In the genomic region with DNA sequence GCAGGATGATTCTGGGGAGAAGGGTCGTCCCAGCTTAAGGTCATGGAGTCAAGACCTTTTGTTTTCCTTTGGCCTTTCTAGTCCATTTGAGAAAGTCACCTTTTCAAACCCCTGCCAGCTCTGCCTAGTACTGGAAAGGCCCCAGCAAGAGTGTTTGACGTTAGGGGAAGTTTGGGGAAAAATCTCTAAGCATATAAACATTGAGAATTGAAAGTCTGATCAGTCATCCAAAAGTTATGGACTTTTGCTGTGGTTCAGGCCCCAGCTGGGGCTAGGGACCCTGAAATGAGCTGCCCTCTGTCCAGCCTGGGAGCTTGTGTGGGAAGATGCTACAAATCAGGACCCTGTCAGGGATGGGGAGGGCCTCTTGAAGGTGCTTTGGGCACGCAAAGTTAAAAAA, we compare ENCODE assay signal across 12 cellular contexts. TPM values are rescaled to one million over a fixed set of nuclear protein-coding genes. Genes with fewer than 3 reads are reported as not detected.
DNase-seq lines count a peak whose midpoint lies in the region; ATAC-seq and TF ChIP-seq lines count a peak whose summit lies in the region.
"Had no signal": no experiment of that assay in that cellular context is flagged by ENCODE, and none has a peak within 500 bp of the region (broad histone marks: within the 10 kb centered on the region; RNA-seq: fewer than 3 reads in every experiment).

No MANE protein-coding gene starts in this region.

- H3K27ac ChIP-seq in Peyer's patch (peak overlapping the region in 3 of 4 donors; percentile 18 to 91 (median 66)), iPS-20b (ENCODE audit: low read length) (no peak overlapping the region), testis (no peak overlapping the region), ascending aorta (no peak overlapping the region)
- H3K27ac ChIP-seq: vagina had no signal

- 46 to 51% methylated on average over 3 of the region's 3 CpGs for WGBS in testis, 2 donors

- DNase-seq in activated T-cell treated with anti-CD3 and anti-CD28 coated beads, Interleukin-2, amount 50 U/mL, for 24 hours: no peak
- no peak for DNase-seq in activated T-cell treated with anti-CD3 and anti-CD28 coated beads for 4 hours
- DNase-seq in Peyer's patch: no peak
- peak; percentile 48 for DNase-seq in stimulated activated naive B cell treated with anti-CD40 and anti-IgM and Interleukin-4, amounts not matched to agents 10 μg/mL and 1 μg/mL and 100 μg/mL, for 72 hours
- no peak for DNase-seq in testis
- no peak for DNase-seq in ascending aorta (ENCODE audit: low spot score in 2 of 2)
- DNase-seq: cortex of kidney, kidney, NCI-H226 had no signal

- H3K27me3 Mint-ChIP-seq in activated T-cell treated with anti-CD3 and anti-CD28 coated beads, Interleukin-2, amount 50 U/mL, for 24 hours: no peaks in the 10 kb centered on the region
- H3K27me3 Mint-ChIP-seq in stimulated activated naive B cell treated with anti-CD40 and anti-IgM and Interleukin-4, amounts not matched to agents 10 μg/mL and 1 μg/mL and 100 μg/mL, for 72 hours: no peaks in the 10 kb centered on the region

- peaks cover 6 to 72% (median 25%) of the 10 kb centered on the region in 4 donors for H3K4me1 ChIP-seq in Peyer's patch
- H3K4me1 ChIP-seq in iPS-20b (ENCODE audit: insufficient read depth, low read length): peaks cover 49% of the 10 kb centered on the region
- H3K4me1 ChIP-seq in testis: no peaks in the 10 kb centered on the region
- H3K4me1 ChIP-seq in ascending aorta: no peaks in the 10 kb centered on the region

- H3K9me3 Mint-ChIP-seq in activated T-cell treated with anti-CD3 and anti-CD28 coated beads, Interleukin-2, amount 50 U/mL, for 24 hours: no peaks in the 10 kb centered on the region
- H3K9me3 Mint-ChIP-seq in stimulated activated naive B cell treated with anti-CD40 and anti-IgM and Interleukin-4, amounts not matched to agents 10 μg/mL and 1 μg/mL and 100 μg/mL, for 72 hours: no peaks in the 10 kb centered on the region

- ATAC-seq in stimulated activated naive B cell treated with anti-CD40 and anti-IgM and Interleukin-4, amounts not matched to agents 10 μg/mL and 1 μg/mL and 100 μg/mL, for 72 hours (replicated peaks): peak; percentile 54
- no peak for ATAC-seq in HG03442 (IDR thresholded peaks at IDR 0.05; ENCODE audit: unreplicated experiment)

- H3K4me3 ChIP-seq in Peyer's patch (no peak overlapping the region), iPS-20b (ENCODE audit: low read length) (no peak overlapping the region), testis (no peak overlapping the region), ascending aorta (no peak overlapping the region)
- H3K4me3 ChIP-seq: vagina had no signal

- H3K9me3 ChIP-seq in Peyer's patch: no peaks in the 10 kb centered on the region
- H3K9me3 ChIP-seq in iPS-20b (ENCODE audit: insufficient read depth, low read depth, low read length): no peaks in the 10 kb centered on the region
- no peaks in the 10 kb centered on the region for H3K9me3 ChIP-seq in testis
- no peaks in the 10 kb centered on the region for H3K9me3 ChIP-seq in ascending aorta
- H3K9me3 ChIP-seq: vagina had no signal

- no peaks in the 10 kb centered on the region for H3K36me3 ChIP-seq in Peyer's patch
- peaks cover 16% of the 10 kb centered on the region for H3K36me3 ChIP-seq in iPS-20b (ENCODE audit: insufficient read depth, low read depth, low read length)
- H3K36me3 ChIP-seq in testis (ENCODE audit: low read depth, missing control alignments): no peaks in the 10 kb centered on the region
- H3K36me3 ChIP-seq in ascending aorta: peaks cover 0 to 4% of the 10 kb centered on the region in 2 donors
- H3K36me3 ChIP-seq: vagina had no signal

- H3K27ac Mint-ChIP-seq in activated T-cell treated with anti-CD3 and anti-CD28 coated beads, Interleukin-2, amount 50 U/mL, for 24 hours: peak overlapping the region; percentile 90
- peak overlapping the region; percentile 95 for H3K27ac Mint-ChIP-seq in stimulated activated naive B cell treated with anti-CD40 and anti-IgM and Interleukin-4, amounts not matched to agents 10 μg/mL and 1 μg/mL and 100 μg/mL, for 72 hours

- peak overlapping the region; percentile 14; the same call in 1 of the 2 replicates for H3K9ac ChIP-seq in iPS-20b (ENCODE audit: low read depth, low read length)

- intact Hi-C loops in testis (cut with DNase I; ENCODE audit: low total_unique reads): loop anchor here (10.0 kb wide), 1 partner anchor 1339 kb away; no protein-coding TSS in a partner anchor
- intact Hi-C loops in ascending aorta (cut with DNase I): no loop called here

- H3K4me1 Mint-ChIP-seq in activated T-cell treated with anti-CD3 and anti-CD28 coated beads, Interleukin-2, amount 50 U/mL, for 24 hours (ENCODE audit: low read depth): peaks cover 80% of the 10 kb centered on the region
- peaks cover 74 to 87% of the 10 kb centered on the region in 2 donors for H3K4me1 Mint-ChIP-seq in stimulated activated naive B cell treated with anti-CD40 and anti-IgM and Interleukin-4, amounts not matched to agents 10 μg/mL and 1 μg/mL and 100 μg/mL, for 72 hours

- no peak for TF ChIP-seq POLR2A in Peyer's patch (IDR thresholded peaks at IDR 0.05)
- no peak for TF ChIP-seq POLR2A in testis (IDR thresholded peaks at IDR 0.05)

- peak overlapping the region; percentile 51 for H3K4me3 Mint-ChIP-seq in activated T-cell treated with anti-CD3 and anti-CD28 coated beads, Interleukin-2, amount 50 U/mL, for 24 hours
- peak overlapping the region; percentile 72 to 75 for H3K4me3 Mint-ChIP-seq in stimulated activated naive B cell treated with anti-CD40 and anti-IgM and Interleukin-4, amounts not matched to agents 10 μg/mL and 1 μg/mL and 100 μg/mL, for 72 hours

- H3K27me3 ChIP-seq in Peyer's patch: no peaks in the 10 kb centered on the region
- no peaks in the 10 kb centered on the region for H3K27me3 ChIP-seq in iPS-20b (ENCODE audit: insufficient read depth, low read length)
- no peaks in the 10 kb centered on the region for H3K27me3 ChIP-seq in testis
- no peaks in the 10 kb centered on the region for H3K27me3 ChIP-seq in ascending aorta
- H3K27me3 ChIP-seq: vagina had no signal

- H3K36me3 Mint-ChIP-seq in activated T-cell treated with anti-CD3 and anti-CD28 coated beads, Interleukin-2, amount 50 U/mL, for 24 hours (ENCODE audit: low read depth): peaks cover 68% of the 10 kb centered on the region
- H3K36me3 Mint-ChIP-seq in stimulated activated naive B cell treated with anti-CD40 and anti-IgM and Interleukin-4, amounts not matched to agents 10 μg/mL and 1 μg/mL and 100 μg/mL, for 72 hours: peaks cover 12 to 44% of the 10 kb centered on the region in 2 donors

- TF ChIP-seq CTCF in Peyer's patch (IDR thresholded peaks at IDR 0.05) (no peak), testis (IDR thresholded peaks at IDR 0.05) (no peak), ascending aorta (IDR thresholded peaks at IDR 0.05) (no peak)

RNA-seq across cellular contexts. Expression of gene SLC6A6, which starts 21.6 kb away (rescaled TPM):
- total RNA-seq in Peyer's patch (100 to 1,000 TPM in 3 of 4 donors, 10 to 100 TPM in 1; 61.1 to 190 (median 150) TPM), testis (10 to 100 TPM; 13.7 to 14.9 TPM), ascending aorta (78.1 TPM)
- 9.7 TPM for polyA plus RNA-seq in testis (ENCODE audit: insufficient read depth, low read depth, low replicate concordance)

Comparison
In these comparisons a context has a peak if more than half of its experiments do, and no peak if none do; other contexts are left out.
1. H3K27ac ChIP-seq: peak in Peyer's patch (3 of 4); none in iPS-20b (single experiment), testis (0 of 2) and ascending aorta (0 of 2).